ENCODE assay signal across 27 cellular contexts in the genomic region with DNA sequence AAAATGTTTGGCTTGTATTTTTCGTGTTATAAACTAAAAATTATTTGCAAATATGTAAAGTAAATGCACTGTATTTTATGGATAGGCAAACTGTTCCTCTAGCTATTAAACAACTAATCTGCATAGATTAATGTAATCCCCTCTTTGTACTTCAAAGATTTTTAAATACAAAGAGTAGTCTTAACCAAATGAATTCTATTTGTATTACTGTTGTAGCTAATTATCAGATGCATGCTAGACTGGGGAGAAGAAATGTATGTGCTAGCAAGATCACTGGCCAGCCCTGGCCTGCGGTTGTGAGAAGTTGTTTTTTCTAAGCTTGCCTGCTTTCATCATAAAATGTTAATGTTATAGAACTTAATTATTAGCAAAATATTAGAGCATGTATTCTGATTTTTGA.
"Had no signal": no experiment of that assay in that cellular context is flagged by ENCODE, and none has a peak within 500 bp of the region (broad histone marks: within the 10 kb centered on the region; RNA-seq: fewer than 3 reads in every experiment).

No MANE protein-coding gene starts in this region.

- H3K36me3 ChIP-seq: prostate gland had no signal

- H3K27me3 ChIP-seq: pancreas, suprapubic skin, tibial artery, upper lobe of right lung had no signal

- H3K4me1 ChIP-seq: left ventricle myocardium inferior, pancreas, prostate gland, tibial artery, upper lobe of right lung had no signal

- H3K27ac ChIP-seq: left ventricle myocardium inferior, pancreas, prostate gland, skin epidermis, suprapubic skin, thoracic aorta, tibial artery, upper lobe of right lung had no signal

- ATAC-seq: mucosa of descending colon; naive thymus-derived CD4-positive, alpha-beta T cell; natural killer cell treated with Interleukin-12 subunit alpha and Interleukin-12 subunit beta and Interleukin-15 and Interleukin-18, amount 100 ng/mL, for 72 hours; pancreas; right cardiac atrium; sciatic nerve; stimulated activated naive B cell treated with anti-CD40 and anti-IgM and Interleukin-4, amounts not matched to agents 10 μg/mL and 1 μg/mL and 100 μg/mL, for 72 hours; stimulated activated naive CD8-positive, alpha-beta T cell treated with anti-CD3 and anti-CD28 coated beads, Interleukin-15, Interleukin-2, amounts not matched to agents 100 U/mL and 50 U/mL, for 24 hours; upper lobe of right lung had no signal

- DNase-seq: hypothalamus; islet precursor cell; left ventricle myocardium inferior; midbrain; mucosa of descending colon; naive thymus-derived CD4-positive, alpha-beta T cell; nucleus accumbens; pancreas; posterior cingulate gyrus; retina; right cardiac atrium; stimulated activated CD4-positive, alpha-beta T cell treated with anti-CD3 and anti-CD28 coated beads, Interleukin-12 subunit alpha, Interleukin-12 subunit beta, amount 100 ng/mL, for 4 hours; stimulated activated CD4-positive, alpha-beta T cell treated with anti-CD3 and anti-CD28 coated beads, Interleukin-15, amount 100 ng/mL, for 24 hours; stimulated activated CD4-positive, alpha-beta T cell treated with anti-CD3 and anti-CD28 coated beads, Interleukin-2, amount 100 ng/mL, for 24 hours; stimulated activated CD4-positive, alpha-beta T cell treated with anti-CD3 and anti-CD28 coated beads, Interleukin-4, amount 100 ng/mL, for 1 hour; stimulated activated naive B cell treated with anti-CD40 and anti-IgM and Interleukin-4, amounts not matched to agents 10 μg/mL and 1 μg/mL and 100 μg/mL, for 72 hours; stimulated activated naive CD8-positive, alpha-beta T cell treated with anti-CD3 and anti-CD28 coated beads, Interleukin-15, Interleukin-2, amounts not matched to agents 100 U/mL and 50 U/mL, for 24 hours; tibial artery; trophoblast cell; upper lobe of right lung had no signal

- H3K4me3 Mint-ChIP-seq: memory B cell; naive thymus-derived CD4-positive, alpha-beta T cell; natural killer cell treated with Interleukin-12 subunit alpha and Interleukin-12 subunit beta and Interleukin-15 and Interleukin-18, amount 100 ng/mL, for 72 hours; stimulated activated naive B cell treated with anti-CD40 and anti-IgM and Interleukin-4, amounts not matched to agents 10 μg/mL and 1 μg/mL and 100 μg/mL, for 72 hours had no signal

- H3K9me3 ChIP-seq: left ventricle myocardium inferior, mucosa of descending colon, pancreas, prostate gland, suprapubic skin, thoracic aorta, tibial artery, upper lobe of right lung had no signal

- H3K9me3 Mint-ChIP-seq: memory B cell; naive thymus-derived CD4-positive, alpha-beta T cell; natural killer cell treated with Interleukin-12 subunit alpha and Interleukin-12 subunit beta and Interleukin-15 and Interleukin-18, amount 100 ng/mL, for 72 hours had no signal

- H3K27me3 Mint-ChIP-seq: memory B cell; naive thymus-derived CD4-positive, alpha-beta T cell; natural killer cell treated with Interleukin-12 subunit alpha and Interleukin-12 subunit beta and Interleukin-15 and Interleukin-18, amount 100 ng/mL, for 72 hours; stimulated activated naive B cell treated with anti-CD40 and anti-IgM and Interleukin-4, amounts not matched to agents 10 μg/mL and 1 μg/mL and 100 μg/mL, for 72 hours had no signal

- H3K27ac Mint-ChIP-seq: memory B cell; stimulated activated naive B cell treated with anti-CD40 and anti-IgM and Interleukin-4, amounts not matched to agents 10 μg/mL and 1 μg/mL and 100 μg/mL, for 72 hours had no signal

- H3K4me3 ChIP-seq: left ventricle myocardium inferior, mucosa of descending colon, pancreas, prostate gland, skin epidermis, suprapubic skin, thoracic aorta, tibial artery, upper lobe of right lung had no signal
